ENCODE assay signal across 8 cellular contexts in the genomic region with DNA sequence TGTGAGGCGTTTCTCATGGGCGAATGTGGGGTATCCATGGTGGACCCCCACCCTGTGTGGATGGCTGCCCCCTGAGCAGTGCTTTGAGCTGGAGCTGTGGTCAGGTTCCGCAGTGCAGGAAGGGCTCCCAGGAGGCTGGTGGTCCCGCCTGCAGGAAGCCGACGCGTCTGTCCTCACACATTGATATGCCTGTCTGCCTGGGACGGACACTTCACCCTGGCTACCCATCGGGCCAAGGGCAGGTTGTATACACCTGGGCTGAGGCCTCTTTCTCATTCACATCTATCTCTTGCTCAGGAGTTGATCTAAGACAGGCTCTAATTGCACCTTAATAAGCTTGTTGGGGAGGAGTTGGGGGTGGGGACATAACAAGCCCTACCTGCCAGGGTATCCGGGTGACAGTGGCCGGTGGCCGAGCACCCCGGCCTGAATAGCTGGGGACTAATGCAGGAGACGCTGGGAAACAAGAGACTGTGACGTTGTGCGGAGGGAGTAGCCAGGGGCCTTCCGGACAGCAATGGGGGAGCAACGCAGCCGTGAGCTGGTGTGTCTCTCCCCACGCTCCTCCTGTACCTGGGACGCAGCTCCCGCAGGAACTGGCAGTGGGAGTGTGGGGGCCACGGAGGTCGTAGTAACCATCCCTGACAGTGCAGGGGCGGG. TPM values are rescaled to one million over a fixed set of nuclear protein-coding genes. Genes with fewer than 3 reads are reported as not detected.
DNase-seq lines count a peak whose midpoint lies in the region; ATAC-seq, FAIRE-seq and TF ChIP-seq lines count a peak whose summit lies in the region.

No MANE protein-coding gene starts in this region.

- H3K9me2 ChIP-seq in PC-9 (ENCODE audit: insufficient read depth) = no peaks in the 10 kb centered on the region
- H3K9me2 ChIP-seq in OCI-LY7 (ENCODE audit: insufficient read depth, low read length) = no peaks in the 10 kb centered on the region

- intact Hi-C loops in PC-9 (cut with micrococcal nuclease; ENCODE audit: unreplicated experiment) (no loop called here), psoas muscle (cut with DNase I) (no loop called here), OCI-LY7 (cut with micrococcal nuclease; ENCODE audit: unreplicated experiment) (no loop called here)

- DNase-seq in H54 (ENCODE audit: insufficient read length, low spot score) (peak; percentile 49), PC-9 (peak; percentile 64 to 65), foreskin keratinocyte (peak in 1 of 2 donors; percentile 66), psoas muscle (peak in 1 of 2 donors; percentile 72), OCI-LY7 (ENCODE audit: low spot score) (no peak), GM19238 (ENCODE audit: insufficient read length, low spot score) (no peak)

- H3K27me3 ChIP-seq in PC-9 (ENCODE audit: insufficient read depth, low read depth) (no peaks in the 10 kb centered on the region), foreskin keratinocyte (no peaks in the 10 kb centered on the region), psoas muscle (ENCODE audit: insufficient read depth in 3 of 3, low read length in 2 of 3) (no peaks in the 10 kb centered on the region)

- H3K4me3 ChIP-seq in PC-9 (no peak overlapping the region), psoas muscle (no peak overlapping the region), OCI-LY7 (ENCODE audit: low read depth, low read length, poor library complexity, severe bottlenecking) (no peak overlapping the region)

- no peak for TF ChIP-seq POLR2A in H54 (IDR thresholded peaks at IDR 0.05; ENCODE audit: low read depth, low read length)

- BruUV-seq in PC-9 (replicated peaks; lab: Mats Ljungman, UMichigan) (no TSS peak), OCI-LY7 (replicated peaks; lab: Mats Ljungman, UMichigan) (no TSS peak)

- H2AFZ ChIP-seq in PC-9 = no peak overlapping the region
- H2AFZ ChIP-seq in OCI-LY7 (ENCODE audit: low read length) = no peak overlapping the region

- ATAC-seq in foreskin keratinocyte = peak; percentile 71
- ATAC-seq in psoas muscle = peak in 3 of 4 donors; percentile 26 to 71 (median 29)
- ATAC-seq in HG03520 (IDR thresholded peaks at IDR 0.05; ENCODE audit: unreplicated experiment) = no peak
- no peak for ATAC-seq in GM21390 (IDR thresholded peaks at IDR 0.05; ENCODE audit: unreplicated experiment)

- no peaks in the 10 kb centered on the region for H3K36me3 ChIP-seq in PC-9 (ENCODE audit: low read depth)
- H3K36me3 ChIP-seq in psoas muscle (ENCODE audit: insufficient read depth in 1 of 2, low read depth in 1 of 2) = peaks cover 0 to 32% of the 10 kb centered on the region in 2 donors
- peaks cover 17% of the 10 kb centered on the region for H3K36me3 ChIP-seq in OCI-LY7 (ENCODE audit: insufficient read depth, low read length)

- H3K79me2 ChIP-seq in PC-9 (ENCODE audit: low read depth) = peaks cover 17% of the 10 kb centered on the region; the same call in 1 of the 2 replicates
- no peaks in the 10 kb centered on the region for H3K79me2 ChIP-seq in OCI-LY7 (ENCODE audit: insufficient read depth, low read depth, low read length)

- H3K4me1 ChIP-seq in PC-9 (replicated peaks; ENCODE audit: insufficient read depth) = no peaks in the 10 kb centered on the region
- H3K4me1 ChIP-seq in foreskin keratinocyte = no peaks in the 10 kb centered on the region
- H3K4me1 ChIP-seq in psoas muscle = no peaks in the 10 kb centered on the region
- no peaks in the 10 kb centered on the region for H3K4me1 ChIP-seq in OCI-LY7 (ENCODE audit: insufficient read depth, low read length, poor library complexity, severe bottlenecking)

- POLR2A ChIA-PET in PC-9 (lab: Charles Lee; ENCODE audit: unreplicated experiment) = interaction anchor here (0.6 to 0.7 kb wide), 2 partner anchors 32 to 847 kb away, joined by 3 to 5 read pairs; partner anchors contain the start of gene NDUFV3
- POLR2A ChIA-PET in OCI-LY7 (lab: Charles Lee) = no interaction called here

- no peak for FAIRE-seq in H54 (lab: Jason Lieb, UNC)

- no peak for TF ChIP-seq CTCF in PC-9 (conservative IDR thresholded peaks at IDR 0.05)
- no peak for TF ChIP-seq CTCF in foreskin keratinocyte (conservative IDR thresholded peaks at IDR 0.05)
- no peak for TF ChIP-seq CTCF in psoas muscle (IDR thresholded peaks at IDR 0.05)
- TF ChIP-seq CTCF in OCI-LY7 (conservative IDR thresholded peaks at IDR 0.05; ENCODE audit: low read length) = no peak

- peaks cover 13% of the 10 kb centered on the region; the same call in 1 of the 2 replicates for H3F3A ChIP-seq in PC-9 (ENCODE audit: insufficient read depth, low read depth)

- WGBS in psoas muscle, 3 donors = 56 to 59% (median 57%) methylated on average over 17 to 25 of the region's 25 CpGs

- CTCF ChIA-PET in PC-9 (lab: Charles Lee) = no interaction called here
- CTCF ChIA-PET in OCI-LY7 (lab: Charles Lee; ENCODE audit: unreplicated experiment) = no interaction called here

- H3K27ac ChIP-seq in PC-9 (no peak overlapping the region), foreskin keratinocyte (no peak overlapping the region), psoas muscle (no peak overlapping the region), OCI-LY7 (ENCODE audit: low read depth, low read length, poor library complexity, severe bottlenecking) (no peak overlapping the region)

- H3K4me2 ChIP-seq in PC-9 (no peak overlapping the region), OCI-LY7 (ENCODE audit: low read length) (no peak overlapping the region)

- H4K20me1 ChIP-seq in PC-9 (ENCODE audit: insufficient read depth) (peaks cover 8% of the 10 kb centered on the region; the same call in 1 of the 2 replicates), OCI-LY7 (ENCODE audit: insufficient read depth, low read length) (no peaks in the 10 kb centered on the region)

- H3K9me3 ChIP-seq in PC-9 (ENCODE audit: insufficient read depth, low read depth) = no peaks in the 10 kb centered on the region
- H3K9me3 ChIP-seq in psoas muscle = no peaks in the 10 kb centered on the region
- no peaks in the 10 kb centered on the region for H3K9me3 ChIP-seq in OCI-LY7 (ENCODE audit: low read length)

RNA-seq across cellular contexts. Expression of gene PDXK, which starts 21.7 kb away (rescaled TPM):
- total RNA-seq in PC-9 (2021) (175 and 189 TPM in 2 replicates), foreskin keratinocyte (150 and 176 TPM in 2 replicates), psoas muscle (10 to 100 TPM; 28.8 to 43.2 (median 38.5) TPM), OCI-LY7 (2022) (67.0 and 80.2 TPM in 2 replicates)
- polyA plus RNA-seq in foreskin keratinocyte (176 and 205 TPM in 2 replicates), psoas muscle (10 to 100 TPM; 17.2 to 96.5 (median 20.2) TPM)
- 32.8 and 37.5 TPM in 2 replicates for total RNA-seq in OCI-LY7 (2014; rRNA removed; shearing (Covaris generic))

RNA-seq across cellular contexts. Expression of gene CSTB, which starts 35.5 kb away (rescaled TPM):
- total RNA-seq in PC-9 (2021) (88.5 and 136 TPM in 2 replicates), foreskin keratinocyte (49.5 and 63.0 TPM in 2 replicates), psoas muscle (10 to 100 TPM; 16.0 to 24.8 (median 20.7) TPM), OCI-LY7 (2022) (26.7 and 33.3 TPM in 2 replicates)
- polyA plus RNA-seq in foreskin keratinocyte (123 and 183 TPM in 2 replicates), psoas muscle (10 to 100 TPM; 16.7 to 35.2 (median 25.2) TPM)
- total RNA-seq in OCI-LY7 (2014; rRNA removed; shearing (Covaris generic)) = 12.5 and 15.6 TPM in 2 replicates

RNA-seq across cellular contexts. Expression of gene RRP1, which starts 48.8 kb away (rescaled TPM):
- total RNA-seq in PC-9 (2021) (24.9 and 28.0 TPM in 2 replicates), foreskin keratinocyte (26.5 and 28.0 TPM in 2 replicates), psoas muscle (10 to 100 TPM in 3 of 4 donors, 1 to 10 TPM in 1; 9.5 to 29.7 (median 19.2) TPM), OCI-LY7 (2022) (46.1 and 55.0 TPM in 2 replicates)
- polyA plus RNA-seq in foreskin keratinocyte (31.8 and 37.0 TPM in 2 replicates), psoas muscle (10 to 100 TPM; 14.7 to 22.0 (median 16.3) TPM)
- total RNA-seq in OCI-LY7 (2014; rRNA removed; shearing (Covaris generic)) = 45.2 and 50.3 TPM in 2 replicates

Comparison
In these comparisons a context has a peak if more than half of its experiments do, and no peak if none do; other contexts are left out.
1. DNase-seq: peak in H54 (single experiment) and PC-9 (2 of 2); none in OCI-LY7 (single experiment) and GM19238 (single experiment).
2. ATAC-seq: peak in foreskin keratinocyte (single experiment) and psoas muscle (3 of 4); none in HG03520 (single experiment) and GM21390 (single experiment).